ENCODE assay signal across 18 cellular contexts in genomic region chr11:72425053-72425980, GRCh38. TPM values are rescaled to one million over a fixed set of nuclear protein-coding genes. Genes with fewer than 3 reads are reported as not detected.
DNase-seq lines count a peak whose midpoint lies in the region; ATAC-seq and TF ChIP-seq lines count a peak whose summit lies in the region.
"Had no signal": no experiment of that assay in that cellular context is flagged by ENCODE, and none has a peak within 500 bp of the region (broad histone marks: within the 10 kb centered on the region; RNA-seq: fewer than 3 reads in every experiment).

No MANE protein-coding gene starts in this region.

- no peaks in the 10 kb centered on the region for H3K9me3 Mint-ChIP-seq in CD4-positive, CD25-positive, alpha-beta regulatory T cell
- H3K9me3 Mint-ChIP-seq: activated T-helper 1 cell treated with anti-CD3 and anti-CD28 coated beads, Interleukin-12 subunit alpha, Interleukin-12 subunit beta, Interleukin-2, Interleukin-4 antibody, amounts not matched to agents 30 ng/mL and 10 ng/mL and 1 ng/mL, durations not matched to agents 14 hours and 24 hours and 36 hours had no signal

- ATAC-seq in CD4-positive, CD25-positive, alpha-beta regulatory T cell (ENCODE audit: low read depth in 2 of 2) = no peak
- ATAC-seq in left lung (peak; percentile 57), GM18519 (IDR thresholded peaks at IDR 0.05; ENCODE audit: low FRiP score, unreplicated experiment) (no peak), HG02884 (IDR thresholded peaks at IDR 0.05; ENCODE audit: unreplicated experiment) (no peak)
- ATAC-seq: esophagus mucosa had no signal

- no peaks in the 10 kb centered on the region for H3K27me3 Mint-ChIP-seq in CD4-positive, CD25-positive, alpha-beta regulatory T cell

- H3K36me3 Mint-ChIP-seq in CD4-positive, CD25-positive, alpha-beta regulatory T cell = peaks cover 34% of the 10 kb centered on the region

- H3K4me1 ChIP-seq in CD4-positive, CD25-positive, alpha-beta regulatory T cell (ENCODE audit: control insufficient read depth, insufficient read depth, low read length, poor library complexity, severe bottlenecking) = no peaks in the 10 kb centered on the region
- H3K4me1 ChIP-seq in left lung = peaks cover 0 to 12% of the 10 kb centered on the region in 2 donors
- H3K4me1 ChIP-seq in ovary (ENCODE audit: insufficient read depth) = no peaks in the 10 kb centered on the region
- H3K4me1 ChIP-seq: tibial artery had no signal

- TF ChIP-seq POLR2A in ovary (IDR thresholded peaks at IDR 0.05) = no peak

- no peaks in the 10 kb centered on the region for H3K27me3 ChIP-seq in CD4-positive, CD25-positive, alpha-beta regulatory T cell (ENCODE audit: control insufficient read depth, insufficient read depth, low read length)
- H3K27me3 ChIP-seq in left lung = no peaks in the 10 kb centered on the region
- H3K27me3 ChIP-seq in ovary = no peaks in the 10 kb centered on the region
- H3K27me3 ChIP-seq: tibial artery had no signal

- H3K27ac Mint-ChIP-seq in CD4-positive, CD25-positive, alpha-beta regulatory T cell = peak overlapping the region; percentile 26 to 77 (median 34)
- H3K27ac Mint-ChIP-seq: activated T-helper 1 cell treated with anti-CD3 and anti-CD28 coated beads, Interleukin-12 subunit alpha, Interleukin-12 subunit beta, Interleukin-2, Interleukin-4 antibody, amounts not matched to agents 30 ng/mL and 10 ng/mL and 1 ng/mL, durations not matched to agents 14 hours and 24 hours and 36 hours had no signal

- no peak for DNase-seq in CD4-positive, CD25-positive, alpha-beta regulatory T cell
- DNase-seq in GF-D8 (lab: John Stamatoyannopoulos, UW) = peak; percentile 17
- DNase-seq in SKM-1 treated with dmso at 0.1 percent for 144 hours (lab: John Stamatoyannopoulos, UW; ENCODE audit: unreplicated experiment) = peak; percentile 46
- no peak for DNase-seq in left lung
- no peak for DNase-seq in ovary
- DNase-seq: activated CD4-positive, alpha-beta T cell treated with anti-CD3 and anti-CD28 coated beads, Interleukin-2, amount 50 U/mL, for 1 hour; amniotic stem cell; hypothalamus; NCI-H1048; NCI-H345; retina; stimulated activated CD4-positive, alpha-beta T cell treated with anti-CD3 and anti-CD28 coated beads, Interleukin-1b, Interleukin-23, amount 100 ng/mL, for 48 hours; tibial artery had no signal

- no peak for TF ChIP-seq EP300 in ovary (IDR thresholded peaks at IDR 0.05)

- H3K9me3 ChIP-seq in CD4-positive, CD25-positive, alpha-beta regulatory T cell (ENCODE audit: control insufficient read depth in 2 of 2, low read length in 2 of 2) = no peaks in the 10 kb centered on the region
- H3K9me3 ChIP-seq in left lung (no peaks in the 10 kb centered on the region), ovary (no peaks in the 10 kb centered on the region)
- H3K9me3 ChIP-seq: tibial artery had no signal

- no peak overlapping the region for H3K27ac ChIP-seq in CD4-positive, CD25-positive, alpha-beta regulatory T cell (ENCODE audit: insufficient read depth, low read length, poor library complexity, severe bottlenecking)
- H3K27ac ChIP-seq in left lung = peak overlapping the region in 1 of 2 donors; percentile 33
- no peak overlapping the region for H3K27ac ChIP-seq in ovary
- H3K27ac ChIP-seq: C4-2B, tibial artery had no signal

- intact Hi-C loops in left lung (cut with DNase I) = no loop called here
- intact Hi-C loops in ovary (cut with DNase I) = no loop called here

- 87 to 91% (median 90%) methylated on average over 10 of the region's 10 CpGs for WGBS in ovary, 3 donors

- TF ChIP-seq CTCF in left lung (IDR thresholded peaks at IDR 0.05) (no peak), ovary (IDR thresholded peaks at IDR 0.05) (no peak)

- H3K4me3 Mint-ChIP-seq in CD4-positive, CD25-positive, alpha-beta regulatory T cell = no peak overlapping the region
- H3K4me3 Mint-ChIP-seq: activated T-helper 1 cell treated with anti-CD3 and anti-CD28 coated beads, Interleukin-12 subunit alpha, Interleukin-12 subunit beta, Interleukin-2, Interleukin-4 antibody, amounts not matched to agents 30 ng/mL and 10 ng/mL and 1 ng/mL, durations not matched to agents 14 hours and 24 hours and 36 hours had no signal

- no peak overlapping the region for H3K4me3 ChIP-seq in CD4-positive, CD25-positive, alpha-beta regulatory T cell (ENCODE audit: low read depth, low read length)
- H3K4me3 ChIP-seq in left lung (no peak overlapping the region), ovary (no peak overlapping the region)
- H3K4me3 ChIP-seq: tibial artery had no signal

- H3K36me3 ChIP-seq in CD4-positive, CD25-positive, alpha-beta regulatory T cell (ENCODE audit: control insufficient read depth, insufficient read depth, low read length) = peaks cover 6% of the 10 kb centered on the region
- H3K36me3 ChIP-seq in left lung (peaks cover 0 to 44% of the 10 kb centered on the region in 2 donors), ovary (no peaks in the 10 kb centered on the region)

- peaks cover 9 to 37% (median 20%) of the 10 kb centered on the region in 4 donors for H3K4me1 Mint-ChIP-seq in CD4-positive, CD25-positive, alpha-beta regulatory T cell

RNA-seq across cellular contexts. Expression of gene CLPB, which starts 9.0 kb away (rescaled TPM):
- total RNA-seq in CD4-positive, CD25-positive, alpha-beta regulatory T cell = 14.7 TPM
- polyA plus RNA-seq in CD4-positive, CD25-positive, alpha-beta regulatory T cell = 1 to 10 TPM; 3.8 to 8.0 (median 5.0) TPM
- 10 to 100 TPM; 28.2 to 36.6 TPM for total RNA-seq in left lung
- total RNA-seq in ovary = 10 to 100 TPM; 10.0 to 25.1 (median 14.8) TPM
- polyA plus RNA-seq in ovary = 10 to 100 TPM in 1 of 2 donors, 1 to 10 TPM in 1; 3.4 to 11.9 TPM

Comparison
In these comparisons a context has a peak if more than half of its experiments do, and no peak if none do; other contexts are left out.
1. DNase-seq: peak in GF-D8 (single experiment) and SKM-1 treated with dmso at 0.1 percent for 144 hours (single experiment); none in CD4-positive, CD25-positive, alpha-beta regulatory T cell (0 of 3), left lung (0 of 2) and ovary (0 of 5).